In genomic region chr20:59121714-59122376, GRCh38 we compare ENCODE assay signal across 10 cellular contexts. TPM values are rescaled to one million over a fixed set of nuclear protein-coding genes. Genes with fewer than 3 reads are reported as not detected.
DNase-seq lines count a peak whose midpoint lies in the region; ATAC-seq and TF ChIP-seq lines count a peak whose summit lies in the region.
"Had no signal": no experiment of that assay in that cellular context is flagged by ENCODE, and none has a peak within 500 bp of the region (broad histone marks: within the 10 kb centered on the region; RNA-seq: fewer than 3 reads in every experiment).

No MANE protein-coding gene starts in this region.

- H3K4me1 ChIP-seq in CD4-positive, alpha-beta memory T cell (ENCODE audit: insufficient read depth, low read length) = peaks cover 82% of the 10 kb centered on the region
- peaks cover 29% of the 10 kb centered on the region for H3K4me1 ChIP-seq in GM23338 (ENCODE audit: insufficient read depth)

- H3K9me3 Mint-ChIP-seq in CD4-positive, alpha-beta memory T cell = peaks cover 0 to 2% (median 0%) of the 10 kb centered on the region in 8 donors
- peaks cover 21% of the 10 kb centered on the region for H3K9me3 Mint-ChIP-seq in GM23338
- H3K9me3 Mint-ChIP-seq in activated T-helper 2 cell treated with anti-CD3 and anti-CD28 coated beads, Interferon-gamma antibody, Interleukin-2, Interleukin-4, amounts not matched to agents 10 μg/mL and 5 μg/mL and 100 μg/mL, durations not matched to agents 14 hours and 24 hours and 36 hours = peaks cover 10% of the 10 kb centered on the region
- no peaks in the 10 kb centered on the region for H3K9me3 Mint-ChIP-seq in memory B cell

- DNase-seq in CD4-positive, alpha-beta memory T cell = peak; percentile 50 to 70 (median 62)
- DNase-seq in GM23338 (ENCODE audit: low spot score) (peak; percentile 88), memory B cell (ENCODE audit: low spot score in 2 of 2) (no peak), T-helper 9 cell (no peak), MV-4-11 (lab: John Stamatoyannopoulos, UW) (no peak), foreskin fibroblast (no peak)
- DNase-seq in activated T-helper 2 cell treated with anti-CD3 and anti-CD28 coated beads, Interferon-gamma antibody, Interleukin-2, Interleukin-4, amounts not matched to agents 10 μg/mL and 5 μg/mL and 100 μg/mL, durations not matched to agents 14 hours and 24 hours and 36 hours (ENCODE audit: low spot score) = no peak
- DNase-seq in activated CD4-positive, CD25-positive, alpha-beta regulatory T cell treated with anti-CD3 and anti-CD28 coated beads, Interleukin-2, amount 50 U/mL, for 72 hours = no peak
- DNase-seq: left colon, ovary had no signal

- POLR2A ChIA-PET in CD4-positive, alpha-beta memory T cell (lab: Charles Lee; ENCODE audit: partially characterized antibody) = interaction anchor here (0.8 to 11.5 kb wide), 31 partner anchors 9 to 1729 kb away, joined by 3 to 307 read pairs (median 8); partner anchors contain the start of genes ATP5F1E and ZNF831

- no peak for TF ChIP-seq CTCF in GM23338 (conservative IDR thresholded peaks at IDR 0.05; ENCODE audit: low read depth in 2 of 2)
- no peak for TF ChIP-seq CTCF in foreskin fibroblast (IDR thresholded peaks at IDR 0.05; ENCODE audit: low read depth, low read length)

- no peaks in the 10 kb centered on the region for H3K9me3 ChIP-seq in CD4-positive, alpha-beta memory T cell (ENCODE audit: control insufficient read depth in 1 of 2, low read length in 2 of 2)
- H3K9me3 ChIP-seq: ovary had no signal

- no peaks in the 10 kb centered on the region for H3K79me2 ChIP-seq in GM23338 (replicated peaks; ENCODE audit: insufficient read depth)

- peak overlapping the region in 1 of 2 donors; percentile 52 for H3K4me3 ChIP-seq in CD4-positive, alpha-beta memory T cell (ENCODE audit: low read length in 2 of 2)
- H3K4me3 ChIP-seq in GM23338 (no peak overlapping the region), foreskin fibroblast (ENCODE audit: low read depth in 1 of 2, low read length in 2 of 2) (no peak overlapping the region)
- H3K4me3 ChIP-seq: ovary had no signal

- peak overlapping the region; percentile 30 for H3K4me2 ChIP-seq in GM23338

- no peaks in the 10 kb centered on the region for H3K36me3 Mint-ChIP-seq in CD4-positive, alpha-beta memory T cell
- H3K36me3 Mint-ChIP-seq in GM23338 (ENCODE audit: low read depth) (peaks cover 20% of the 10 kb centered on the region), memory B cell (peaks cover 2% of the 10 kb centered on the region)
- H3K36me3 Mint-ChIP-seq in activated T-helper 2 cell treated with anti-CD3 and anti-CD28 coated beads, Interferon-gamma antibody, Interleukin-2, Interleukin-4, amounts not matched to agents 10 μg/mL and 5 μg/mL and 100 μg/mL, durations not matched to agents 14 hours and 24 hours and 36 hours (ENCODE audit: low read depth) = peaks cover 6% of the 10 kb centered on the region

- peaks cover 14% of the 10 kb centered on the region; the same call in 1 of the 2 replicates for H3K9me2 ChIP-seq in GM23338 (ENCODE audit: insufficient read depth)

- peak overlapping the region; percentile 41 to 93 (median 84) for H3K4me3 Mint-ChIP-seq in CD4-positive, alpha-beta memory T cell
- H3K4me3 Mint-ChIP-seq in GM23338 (peak overlapping the region; percentile 29; the same call in 1 of the 3 replicates), memory B cell (peak overlapping the region; percentile 86)
- no peak overlapping the region for H3K4me3 Mint-ChIP-seq in activated T-helper 2 cell treated with anti-CD3 and anti-CD28 coated beads, Interferon-gamma antibody, Interleukin-2, Interleukin-4, amounts not matched to agents 10 μg/mL and 5 μg/mL and 100 μg/mL, durations not matched to agents 14 hours and 24 hours and 36 hours (ENCODE audit: low read depth)

- CTCF ChIA-PET in CD4-positive, alpha-beta memory T cell (lab: Charles Lee; ENCODE audit: partially characterized antibody) = interaction anchor here (0.6 to 8.9 kb wide), 24 partner anchors 8 to 100 kb away, joined by 3 to 72 read pairs (median 7); partner anchors contain the start of gene ZNF831

- H3K27ac ChIP-seq in CD4-positive, alpha-beta memory T cell (ENCODE audit: low read depth, low read length) = peak overlapping the region; percentile 80
- H3K27ac ChIP-seq in GM23338 (ENCODE audit: low read depth) = peak overlapping the region; percentile 74
- H3K27ac ChIP-seq: ovary had no signal

- H3K36me3 ChIP-seq in CD4-positive, alpha-beta memory T cell (ENCODE audit: insufficient read depth, low read length) = no peaks in the 10 kb centered on the region
- H3K36me3 ChIP-seq in GM23338 (ENCODE audit: insufficient read depth) = no peaks in the 10 kb centered on the region
- H3K36me3 ChIP-seq: ovary had no signal

- peaks cover 68 to 100% (median 87%) of the 10 kb centered on the region in 4 donors for H3K4me1 Mint-ChIP-seq in CD4-positive, alpha-beta memory T cell
- peaks cover 46% of the 10 kb centered on the region for H3K4me1 Mint-ChIP-seq in GM23338
- peaks cover 50% of the 10 kb centered on the region for H3K4me1 Mint-ChIP-seq in activated T-helper 2 cell treated with anti-CD3 and anti-CD28 coated beads, Interferon-gamma antibody, Interleukin-2, Interleukin-4, amounts not matched to agents 10 μg/mL and 5 μg/mL and 100 μg/mL, durations not matched to agents 14 hours and 24 hours and 36 hours (ENCODE audit: low read depth)
- H3K4me1 Mint-ChIP-seq in memory B cell = peaks cover 51% of the 10 kb centered on the region

- 0 out of 2 replicates have a peak overlapping the region, but pooled peaks have one; percentile 9 for H2AFZ ChIP-seq in GM23338

- H3K27ac Mint-ChIP-seq in CD4-positive, alpha-beta memory T cell = peak overlapping the region; percentile 94 to 100 (median 99)
- H3K27ac Mint-ChIP-seq in GM23338 (peak overlapping the region; percentile 78; the same call in 1 of the 2 replicates), memory B cell (peak overlapping the region; percentile 94)
- peak overlapping the region; percentile 51 for H3K27ac Mint-ChIP-seq in activated T-helper 2 cell treated with anti-CD3 and anti-CD28 coated beads, Interferon-gamma antibody, Interleukin-2, Interleukin-4, amounts not matched to agents 10 μg/mL and 5 μg/mL and 100 μg/mL, durations not matched to agents 14 hours and 24 hours and 36 hours

- no peaks in the 10 kb centered on the region for H3K27me3 Mint-ChIP-seq in CD4-positive, alpha-beta memory T cell
- peaks cover 5% of the 10 kb centered on the region for H3K27me3 Mint-ChIP-seq in GM23338 (ENCODE audit: insufficient read depth, low read depth, poor library complexity)
- H3K27me3 Mint-ChIP-seq in activated T-helper 2 cell treated with anti-CD3 and anti-CD28 coated beads, Interferon-gamma antibody, Interleukin-2, Interleukin-4, amounts not matched to agents 10 μg/mL and 5 μg/mL and 100 μg/mL, durations not matched to agents 14 hours and 24 hours and 36 hours (ENCODE audit: low read depth) = peaks cover 4% of the 10 kb centered on the region
- no peaks in the 10 kb centered on the region for H3K27me3 Mint-ChIP-seq in memory B cell

- peaks cover 5% of the 10 kb centered on the region; the same call in 1 of the 2 replicates for H3F3A ChIP-seq in GM23338 (replicated peaks; ENCODE audit: low read depth)

- intact Hi-C loops in CD4-positive, alpha-beta memory T cell (cut with micrococcal nuclease) = loop anchor here (1.0 to 5.0 kb wide), 4 partner anchors 28 to 85 kb away; partner anchors contain the start of gene PRELID3B
- intact Hi-C loops in activated T-helper 2 cell treated with anti-CD3 and anti-CD28 coated beads, Interferon-gamma antibody, Interleukin-2, Interleukin-4, amounts not matched to agents 10 μg/mL and 5 μg/mL and 100 μg/mL, durations not matched to agents 14 hours and 24 hours and 36 hours (cut with micrococcal nuclease) = loop anchor here (1.0 to 2.0 kb wide), 3 partner anchors 17 to 43 kb away; no protein-coding TSS in a partner anchor

- H3K27me3 ChIP-seq in CD4-positive, alpha-beta memory T cell (ENCODE audit: insufficient read depth, low read length) = no peaks in the 10 kb centered on the region
- H3K27me3 ChIP-seq in GM23338 (ENCODE audit: insufficient read depth) = no peaks in the 10 kb centered on the region
- H3K27me3 ChIP-seq: ovary had no signal

- H4K20me1 ChIP-seq in GM23338 (replicated peaks; ENCODE audit: insufficient read depth) = no peaks in the 10 kb centered on the region

- ATAC-seq in GM23338 = peak; percentile 50
- no peak for ATAC-seq in memory B cell (ENCODE audit: low read depth)
- ATAC-seq: left colon had no signal

TF ChIP-seq in GM23338, 12 proteins besides CTCF, POLR2A, EP300 and RAD21 (continues in another document):
- TF ChIP-seq EZH2 (IDR thresholded peaks at IDR 0.05; ENCODE audit: low read depth, unreplicated experiment) = no peak

RNA-seq across cellular contexts. Expression of gene ZNF831, which starts 41.8 kb away (rescaled TPM):
- total RNA-seq in CD4-positive, alpha-beta memory T cell = 10 to 100 TPM; 46.8 to 49.0 TPM
- polyA plus RNA-seq in CD4-positive, alpha-beta memory T cell = 10 to 100 TPM in 1 of 2 donors, 1 to 10 TPM in 1; 7.8 to 12.1 TPM
- not detected in 2 replicates for total RNA-seq in GM23338 (2014; rRNA removed; shearing (Covaris generic))
- polyA plus RNA-seq in GM23338 (2016; fragmentation: Nextera tagmentation; extraction: Ambion mirVana) = not detected in 2 replicates
- 3.0 and 3.3 TPM in 2 replicates for total RNA-seq in activated T-helper 2 cell treated with anti-CD3 and anti-CD28 coated beads, Interferon-gamma antibody, Interleukin-2, Interleukin-4, amounts not matched to agents 10 μg/mL and 5 μg/mL and 100 μg/mL, durations not matched to agents 14 hours and 24 hours and 36 hours

Comparison
In these comparisons a context has a peak if more than half of its experiments do, and no peak if none do; other contexts are left out.
1. DNase-seq: peak in CD4-positive, alpha-beta memory T cell (5 of 5) and GM23338 (single experiment); none in activated T-helper 2 cell treated with anti-CD3 and anti-CD28 coated beads, Interferon-gamma antibody, Interleukin-2, Interleukin-4, amounts not matched to agents 10 μg/mL and 5 μg/mL and 100 μg/mL, durations not matched to agents 14 hours and 24 hours and 36 hours (single experiment), memory B cell (0 of 2), T-helper 9 cell (single experiment), MV-4-11 (single experiment), activated CD4-positive, CD25-positive, alpha-beta regulatory T cell treated with anti-CD3 and anti-CD28 coated beads, Interleukin-2, amount 50 U/mL, for 72 hours (single experiment) and foreskin fibroblast (0 of 2).
2. RNA of gene ZNF831, which starts 41.8 kb away (total RNA-seq): 46.8 to 49.0 TPM in CD4-positive, alpha-beta memory T cell; 3.0 to 3.3 TPM in activated T-helper 2 cell treated with anti-CD3 and anti-CD28 coated beads, Interferon-gamma antibody, Interleukin-2, Interleukin-4, amounts not matched to agents 10 μg/mL and 5 μg/mL and 100 μg/mL, durations not matched to agents 14 hours and 24 hours and 36 hours and not detected in GM23338; every median in the first group is over 10 times any median in the second.
3. Peak in every context shown above with its lines, with median percentiles within 50 percentile points of each other: H3K27ac Mint-ChIP-seq.